16 cellular contexts compared by ENCODE assay signal in genomic region chr19:47141695-47142094, GRCh38. TPM values are rescaled to one million over a fixed set of nuclear protein-coding genes. Genes with fewer than 3 reads are reported as not detected.
DNase-seq lines count a peak whose midpoint lies in the region; ATAC-seq and TF ChIP-seq lines count a peak whose summit lies in the region.
"Had no signal": no experiment of that assay in that cellular context is flagged by ENCODE, and none has a peak within 500 bp of the region (broad histone marks: within the 10 kb centered on the region; RNA-seq: fewer than 3 reads in every experiment).

No MANE protein-coding gene starts in this region.

- peaks cover 100% of the 10 kb centered on the region for H3K79me2 ChIP-seq in GM23338 (replicated peaks; ENCODE audit: insufficient read depth)
- H3K79me2 ChIP-seq in PC-9 (ENCODE audit: low read depth) = peaks cover 97% of the 10 kb centered on the region

- H3K9me3 Mint-ChIP-seq in GM23338 (no peaks in the 10 kb centered on the region), endodermal cell (no peaks in the 10 kb centered on the region)
- H3K9me3 Mint-ChIP-seq in stimulated activated memory B cell treated with anti-CD40 and anti-IgM and Interleukin-4, amounts not matched to agents 10 μg/mL and 1 μg/mL and 100 μg/mL, for 72 hours = no peaks in the 10 kb centered on the region
- H3K9me3 Mint-ChIP-seq: natural killer cell had no signal

- no peak for TF ChIP-seq CTCF in GM23338 (conservative IDR thresholded peaks at IDR 0.05; ENCODE audit: low read depth in 2 of 2)
- TF ChIP-seq CTCF in PC-9 (conservative IDR thresholded peaks at IDR 0.05) = no peak
- no peak for TF ChIP-seq CTCF in endodermal cell (conservative IDR thresholded peaks at IDR 0.05)

- H3K36me3 Mint-ChIP-seq in GM23338 (ENCODE audit: low read depth) (peaks cover 85% of the 10 kb centered on the region), endodermal cell (ENCODE audit: low read depth) (peaks cover 69% of the 10 kb centered on the region)
- peaks cover 44% of the 10 kb centered on the region for H3K36me3 Mint-ChIP-seq in stimulated activated memory B cell treated with anti-CD40 and anti-IgM and Interleukin-4, amounts not matched to agents 10 μg/mL and 1 μg/mL and 100 μg/mL, for 72 hours
- H3K36me3 Mint-ChIP-seq: natural killer cell had no signal

- DNase-seq in GM23338 (ENCODE audit: low spot score) (no peak), PC-9 (no peak), endodermal cell (no peak), T-helper 9 cell (no peak)
- DNase-seq: activated CD4-positive, alpha-beta T cell treated with anti-CD3 and anti-CD28 coated beads, Interleukin-2, amount 50 U/mL, for 1 hour; activated gamma-delta T cell treated with Interleukin-2 at 50 U/mL for 16 hours; natural killer cell; NCI-H1694; NCI-H748 treated with DMSO at 0.1 percent for 48 hours; SHP77; stimulated activated naive CD4-positive, alpha-beta T cell had no signal

- H3F3A ChIP-seq in GM23338 (replicated peaks; ENCODE audit: low read depth) (peaks cover 30% of the 10 kb centered on the region), PC-9 (ENCODE audit: insufficient read depth, low read depth) (peaks cover 43% of the 10 kb centered on the region)

- H3K27me3 Mint-ChIP-seq in GM23338 (ENCODE audit: insufficient read depth, low read depth, poor library complexity) (peaks cover 3% of the 10 kb centered on the region), endodermal cell (ENCODE audit: insufficient read depth) (no peaks in the 10 kb centered on the region)
- no peaks in the 10 kb centered on the region for H3K27me3 Mint-ChIP-seq in stimulated activated memory B cell treated with anti-CD40 and anti-IgM and Interleukin-4, amounts not matched to agents 10 μg/mL and 1 μg/mL and 100 μg/mL, for 72 hours
- H3K27me3 Mint-ChIP-seq: B cell had no signal

- H3K27ac ChIP-seq in GM23338 (ENCODE audit: low read depth) = peak overlapping the region; percentile 78
- H3K27ac ChIP-seq in PC-9 = peak overlapping the region; percentile 36; the same call in 1 of the 2 replicates
- peak overlapping the region; percentile 16 for H3K27ac ChIP-seq in endodermal cell (ENCODE audit: low read depth, low read length)
- H3K27ac ChIP-seq: HL-60 had no signal

- H3K4me3 ChIP-seq in GM23338 (no peak overlapping the region), PC-9 (no peak overlapping the region), endodermal cell (ENCODE audit: low read length) (no peak overlapping the region)

- H3K9me2 ChIP-seq in GM23338 (ENCODE audit: insufficient read depth) (no peaks in the 10 kb centered on the region), PC-9 (ENCODE audit: insufficient read depth) (no peaks in the 10 kb centered on the region)

- H3K27me3 ChIP-seq in GM23338 (ENCODE audit: insufficient read depth) = no peaks in the 10 kb centered on the region
- no peaks in the 10 kb centered on the region for H3K27me3 ChIP-seq in PC-9 (ENCODE audit: insufficient read depth, low read depth)
- no peaks in the 10 kb centered on the region for H3K27me3 ChIP-seq in endodermal cell (ENCODE audit: control insufficient read depth, insufficient read depth, low read length, poor library complexity, severe bottlenecking)

- CTCF ChIA-PET in PC-9 (lab: Charles Lee) = no interaction called here

- BruUV-seq in PC-9 (replicated peaks; lab: Mats Ljungman, UMichigan) = no TSS peak

- H3K4me1 Mint-ChIP-seq in GM23338 = peaks cover 5% of the 10 kb centered on the region
- peaks cover 4% of the 10 kb centered on the region for H3K4me1 Mint-ChIP-seq in endodermal cell
- peaks cover 24% of the 10 kb centered on the region for H3K4me1 Mint-ChIP-seq in stimulated activated memory B cell treated with anti-CD40 and anti-IgM and Interleukin-4, amounts not matched to agents 10 μg/mL and 1 μg/mL and 100 μg/mL, for 72 hours

- H4K20me1 ChIP-seq in GM23338 (replicated peaks; ENCODE audit: insufficient read depth) = peaks cover 79% of the 10 kb centered on the region
- peaks cover 42% of the 10 kb centered on the region for H4K20me1 ChIP-seq in PC-9 (ENCODE audit: insufficient read depth)

- POLR2A ChIA-PET in PC-9 (lab: Charles Lee; ENCODE audit: unreplicated experiment) = no interaction called here

- H3K4me3 Mint-ChIP-seq in GM23338 (no peak overlapping the region), endodermal cell (no peak overlapping the region)
- no peak overlapping the region for H3K4me3 Mint-ChIP-seq in stimulated activated memory B cell treated with anti-CD40 and anti-IgM and Interleukin-4, amounts not matched to agents 10 μg/mL and 1 μg/mL and 100 μg/mL, for 72 hours
- H3K4me3 Mint-ChIP-seq: B cell, natural killer cell had no signal

- no peak overlapping the region for H2AFZ ChIP-seq in GM23338
- H2AFZ ChIP-seq in PC-9 = no peak overlapping the region

- H3K4me1 ChIP-seq in GM23338 (ENCODE audit: insufficient read depth) (no peaks in the 10 kb centered on the region), PC-9 (replicated peaks; ENCODE audit: insufficient read depth) (peaks cover 38% of the 10 kb centered on the region), endodermal cell (ENCODE audit: control insufficient read depth, insufficient read depth, low read length) (no peaks in the 10 kb centered on the region)

- H3K27ac Mint-ChIP-seq in GM23338 = peak overlapping the region; percentile 88
- peak overlapping the region; percentile 74 for H3K27ac Mint-ChIP-seq in endodermal cell
- H3K27ac Mint-ChIP-seq in stimulated activated memory B cell treated with anti-CD40 and anti-IgM and Interleukin-4, amounts not matched to agents 10 μg/mL and 1 μg/mL and 100 μg/mL, for 72 hours = peak overlapping the region; percentile 10
- H3K27ac Mint-ChIP-seq: natural killer cell had no signal

- H3K9ac ChIP-seq in endodermal cell (ENCODE audit: extremely low read depth, low read length, poor library complexity, severe bottlenecking) = no peak overlapping the region

- intact Hi-C loops in PC-9 (cut with micrococcal nuclease; ENCODE audit: unreplicated experiment) = no loop called here

- H3K36me3 ChIP-seq in GM23338 (ENCODE audit: insufficient read depth) (peaks cover 34% of the 10 kb centered on the region), PC-9 (ENCODE audit: low read depth) (peaks cover 31% of the 10 kb centered on the region), endodermal cell (ENCODE audit: control insufficient read depth, insufficient read depth, low read length) (peaks cover 76% of the 10 kb centered on the region)

- ATAC-seq in GM23338 (no peak), HG02623 (IDR thresholded peaks at IDR 0.05; ENCODE audit: unreplicated experiment) (no peak), esophagus mucosa (no peak)
- no peak for ATAC-seq in stimulated activated memory B cell treated with anti-CD40 and anti-IgM and Interleukin-4, amounts not matched to agents 10 μg/mL and 1 μg/mL and 100 μg/mL, for 72 hours
- ATAC-seq: natural killer cell had no signal

- H3K4me2 ChIP-seq in GM23338 (no peak overlapping the region), PC-9 (no peak overlapping the region)

- H3K9me3 ChIP-seq in PC-9 (ENCODE audit: insufficient read depth, low read depth) (no peaks in the 10 kb centered on the region), endodermal cell (ENCODE audit: control insufficient read depth, low read length) (no peaks in the 10 kb centered on the region)

TF ChIP-seq in GM23338, 12 proteins besides CTCF, POLR2A, EP300 and RAD21 (continues in another document):
- TF ChIP-seq EZH2 (IDR thresholded peaks at IDR 0.05; ENCODE audit: low read depth, unreplicated experiment) = no peak

RNA-seq across cellular contexts. Expression of gene SAE1, which starts 11.1 kb away (rescaled TPM):
- 236 and 258 TPM in 2 replicates for total RNA-seq in GM23338 (2014; rRNA removed; shearing (Covaris generic))
- polyA plus RNA-seq in GM23338 (2016; fragmentation: Nextera tagmentation; extraction: Ambion mirVana) = 108 and 115 TPM in 2 replicates
- total RNA-seq in PC-9 (2021) (133 and 148 TPM in 2 replicates), endodermal cell (100 to 1,000 TPM; 187 to 240 TPM), esophagus mucosa (53.2 TPM)
- 185 TPM for polyA plus RNA-seq in endodermal cell (2013, experiment 1 of 2)
- 176 TPM for polyA plus RNA-seq in endodermal cell (2013, experiment 2 of 2)

RNA-seq across cellular contexts. Expression of gene ZC3H4, which starts 28.1 kb away (rescaled TPM):
- 33.8 and 36.9 TPM in 2 replicates for total RNA-seq in GM23338 (2014; rRNA removed; shearing (Covaris generic))
- 26.7 and 29.4 TPM in 2 replicates for polyA plus RNA-seq in GM23338 (2016; fragmentation: Nextera tagmentation; extraction: Ambion mirVana)
- 41.6 and 51.9 TPM in 2 replicates for total RNA-seq in PC-9 (2021)
- total RNA-seq in endodermal cell = 10 to 100 TPM; 64.9 to 82.5 TPM
- 23.7 TPM for polyA plus RNA-seq in endodermal cell (2013, experiment 1 of 2)
- 23.5 TPM for polyA plus RNA-seq in endodermal cell (2013, experiment 2 of 2)
- 28.1 TPM for total RNA-seq in esophagus mucosa

Comparison
In these comparisons a context has a peak if more than half of its experiments do, and no peak if none do; other contexts are left out.
1. H3K27ac ChIP-seq: peak in every context shown above with its lines; median percentile 78 in GM23338; 36 in PC-9; 16 in endodermal cell.
2. H3K27ac Mint-ChIP-seq: peak in every context shown above with its lines; median percentile 88 in GM23338; 74 in endodermal cell; 10 in stimulated activated memory B cell treated with anti-CD40 and anti-IgM and Interleukin-4, amounts not matched to agents 10 μg/mL and 1 μg/mL and 100 μg/mL, for 72 hours.